In genomic region chr5:179222246-179223017, GRCh38 we compare ENCODE assay signal across 16 cellular contexts.
"Had no signal": no experiment of that assay in that cellular context is flagged by ENCODE, and none has a peak within 500 bp of the region (broad histone marks: within the 10 kb centered on the region; RNA-seq: fewer than 3 reads in every experiment).

No MANE protein-coding gene starts in this region.

- H3K36me3 ChIP-seq: esophagus muscularis mucosa, thoracic aorta, vagina had no signal

- H3K27ac ChIP-seq: esophagus muscularis mucosa, thoracic aorta, vagina had no signal

- H3K4me3 Mint-ChIP-seq: activated T-cell treated with anti-CD3 and anti-CD28 coated beads, Interleukin-2, amount 50 U/mL, for 72 hours; brain; type B pancreatic cell had no signal

- DNase-seq: activated gamma-delta T cell; activated T-cell treated with anti-CD3 and anti-CD28 coated beads, Interleukin-2, amount 50 U/mL, for 72 hours; central memory CD4-positive, alpha-beta T cell; effector memory CD4-positive, alpha-beta T cell; hypothalamus; naive B cell; retina; stimulated activated CD4-positive, alpha-beta T cell treated with anti-CD3 and anti-CD28 coated beads, Interleukin-4, amount 100 ng/mL, for 1 hour; stimulated activated naive CD4-positive, alpha-beta T cell treated with Interleukin-2 at 50 U/mL for 16 hours had no signal

- H3K27ac Mint-ChIP-seq: activated naive CD4-positive, alpha-beta T cell treated with anti-CD3 and anti-CD28 coated beads, Interleukin-2, amount 50 U/mL, for 72 hours; activated T-cell treated with anti-CD3 and anti-CD28 coated beads, Interleukin-2, amount 50 U/mL, for 72 hours; brain; naive B cell; progenitor cell of endocrine pancreas; type B pancreatic cell had no signal

- H3K27me3 ChIP-seq: esophagus muscularis mucosa, vagina had no signal

- H3K27me3 Mint-ChIP-seq: progenitor cell of endocrine pancreas had no signal

- H3K9me3 ChIP-seq: esophagus muscularis mucosa, thoracic aorta, vagina had no signal

- ATAC-seq: activated naive CD4-positive, alpha-beta T cell treated with anti-CD3 and anti-CD28 coated beads, Interleukin-2, amount 50 U/mL, for 72 hours; activated T-cell treated with anti-CD3 and anti-CD28 coated beads, Interleukin-2, amount 50 U/mL, for 72 hours had no signal

- H3K4me3 ChIP-seq: esophagus muscularis mucosa, thoracic aorta, vagina had no signal
